Comparison of ENCODE assay signal across 20 cellular contexts in genomic region chr9:72789915-72790314, GRCh38.
DNase-seq lines count a peak whose midpoint lies in the region; ATAC-seq, FAIRE-seq and TF ChIP-seq lines count a peak whose summit lies in the region.
"Had no signal": no experiment of that assay in that cellular context is flagged by ENCODE, and none has a peak within 500 bp of the region (broad histone marks: within the 10 kb centered on the region; RNA-seq: fewer than 3 reads in every experiment).

No MANE protein-coding gene starts in this region.

- no peak overlapping the region for H4K8ac ChIP-seq in H9 (replicated peaks; ENCODE audit: insufficient read length, low read depth, low read length)

- no peaks in the 10 kb centered on the region for H3K4me1 Mint-ChIP-seq in GM23338
- no peaks in the 10 kb centered on the region for H3K4me1 Mint-ChIP-seq in stimulated activated naive B cell treated with anti-CD40 and anti-IgM and Interleukin-4, amounts not matched to agents 10 μg/mL and 1 μg/mL and 100 μg/mL, for 72 hours
- peaks cover 7 to 8% of the 10 kb centered on the region in 2 experiments; a peak in 2 of 4 replicates for H3K4me1 Mint-ChIP-seq in H9

- H3K4me3 Mint-ChIP-seq in GM23338 (no peak overlapping the region), H9 (no peak overlapping the region)
- no peak overlapping the region for H3K4me3 Mint-ChIP-seq in stimulated activated naive B cell treated with anti-CD40 and anti-IgM and Interleukin-4, amounts not matched to agents 10 μg/mL and 1 μg/mL and 100 μg/mL, for 72 hours
- H3K4me3 Mint-ChIP-seq: CD4-positive, alpha-beta T cell had no signal

- dilution Hi-C loops in keratinocyte (cut with MboI; ENCODE audit: extremely low pct_ligation_motif_present, low sequenced_read_pairs): no loop called here

- intact Hi-C loops in K562 (cut with micrococcal nuclease): no loop called here
- intact Hi-C loops in testis (cut with DNase I; ENCODE audit: low total_unique reads): no loop called here

- H3K36me3 Mint-ChIP-seq in GM23338 (ENCODE audit: low read depth) (peaks cover 6% of the 10 kb centered on the region; the same call in 2 of the 3 replicates), H9 (ENCODE audit: insufficient read depth in 1 of 3, low read depth in 3 of 3) (peaks cover 0 to 21% (median 16%) of the 10 kb centered on the region in 3 experiments; a peak in 5 of 7 replicates)
- H3K36me3 Mint-ChIP-seq in stimulated activated naive B cell treated with anti-CD40 and anti-IgM and Interleukin-4, amounts not matched to agents 10 μg/mL and 1 μg/mL and 100 μg/mL, for 72 hours: peaks cover 0 to 3% of the 10 kb centered on the region in 2 donors

- in situ Hi-C loops in K562 (cut with MboI): no loop called here

- no peak overlapping the region for H2BK20ac ChIP-seq in H9 (ENCODE audit: low read depth, low read length, poor library complexity, severe bottlenecking)

- H3K9me1 ChIP-seq in K562 (ENCODE audit: control insufficient read depth, insufficient read depth, low read length) (no peaks in the 10 kb centered on the region), keratinocyte (ENCODE audit: control insufficient read depth, extremely low read depth, insufficient read depth, low read length) (no peaks in the 10 kb centered on the region)

- TF ChIP-seq POLR2A in A549 (IDR thresholded peaks at IDR 0.05; ENCODE audit: low read length) (no peak), K562 (conservative IDR thresholded peaks at IDR 0.05) (no peak), testis (IDR thresholded peaks at IDR 0.05) (no peak)

- H3K9me2 ChIP-seq in GM23338 (ENCODE audit: insufficient read depth): peaks cover 5% of the 10 kb centered on the region

- no peak overlapping the region for H3K56ac ChIP-seq in H9 (ENCODE audit: insufficient read length, low read depth, low read length)

- CTCF ChIA-PET in A549 (lab: Yijun Ruan, JAX): no interaction called here
- CTCF ChIA-PET in K562 (lab: Yijun Ruan, JAX; ENCODE audit: low intra/inter-chr PET ratio): no interaction called here

- H2BK12ac ChIP-seq in H9 (ENCODE audit: insufficient read length, low read depth, low read length): no peak overlapping the region

- no peak overlapping the region for H4K5ac ChIP-seq in H9 (ENCODE audit: insufficient read length, low read depth, low read length)

- H2AFZ ChIP-seq in GM23338: peak overlapping the region; percentile 40
- no peak overlapping the region for H2AFZ ChIP-seq in K562 (ENCODE audit: low read depth, low read length)
- peak overlapping the region; percentile 91 for H2AFZ ChIP-seq in keratinocyte (ENCODE audit: control insufficient read depth, low read length)
- H2AFZ ChIP-seq in H9 (ENCODE audit: low read length): no peak overlapping the region

- H3K9me3 ChIP-seq in A549 (no peaks in the 10 kb centered on the region), K562 (replicated peaks; ENCODE audit: control insufficient read depth, insufficient read depth, low read depth, low read length) (no peaks in the 10 kb centered on the region), keratinocyte (ENCODE audit: control insufficient read depth, low read depth, low read length) (no peaks in the 10 kb centered on the region), testis (no peaks in the 10 kb centered on the region), H9 (ENCODE audit: control insufficient read depth, low read depth, low read length) (no peaks in the 10 kb centered on the region)
- H3K9me3 ChIP-seq: Caco-2, HAP-1 had no signal

- H3K79me1 ChIP-seq in H9 (ENCODE audit: insufficient read depth, low read depth, low read length, poor library complexity, severe bottlenecking): no peaks in the 10 kb centered on the region

- H3K27ac ChIP-seq in A549: no peak overlapping the region
- no peak overlapping the region for H3K27ac ChIP-seq in GM23338 (ENCODE audit: low read depth)
- no peak overlapping the region for H3K27ac ChIP-seq in K562 (ENCODE audit: extremely low read depth, low read depth, low read length)
- H3K27ac ChIP-seq in keratinocyte (ENCODE audit: control insufficient read depth, insufficient read depth, low read length): no peak overlapping the region
- no peak overlapping the region for H3K27ac ChIP-seq in testis
- H3K27ac ChIP-seq in H9 (ENCODE audit: insufficient read length, low read depth, low read length): no peak overlapping the region
- H3K27ac ChIP-seq: C4-2B, KMS-11 had no signal

- H3K4ac ChIP-seq in H9 (ENCODE audit: low read depth, low read length): no peak overlapping the region

- H3K9ac ChIP-seq in K562 (ENCODE audit: insufficient read depth in 1 of 2, low read depth in 2 of 2, low read length in 2 of 2): no peak overlapping the region
- no peak overlapping the region for H3K9ac ChIP-seq in keratinocyte (ENCODE audit: control insufficient read depth, extremely low read depth, insufficient read depth, low read length)
- H3K9ac ChIP-seq in H9 (ENCODE audit: extremely low read depth, insufficient read length, low read length): no peak overlapping the region
- H3K9ac ChIP-seq: KMS-11 had no signal

- TF ChIP-seq EP300 in A549 (IDR thresholded peaks at IDR 0.05) (no peak), K562 (IDR thresholded peaks at IDR 0.05; ENCODE audit: low read length) (no peak)

- POLR2A ChIA-PET in A549 (lab: Yijun Ruan, JAX) (no interaction called here), K562 (lab: Yijun Ruan, JAX) (no interaction called here)

- H4K20me1 ChIP-seq in GM23338 (replicated peaks; ENCODE audit: insufficient read depth) (no peaks in the 10 kb centered on the region), K562 (replicated peaks; ENCODE audit: control insufficient read depth, insufficient read depth, low read length) (no peaks in the 10 kb centered on the region), keratinocyte (ENCODE audit: control insufficient read depth, extremely low read depth, insufficient read depth, low read length) (no peaks in the 10 kb centered on the region), H9 (ENCODE audit: control insufficient read depth, insufficient read depth, insufficient read length) (no peaks in the 10 kb centered on the region)

- no peak overlapping the region for H2BK5ac ChIP-seq in H9 (ENCODE audit: insufficient read length, low read length)

- TF ChIP-seq CTCF in A549 (IDR thresholded peaks at IDR 0.05): no peak
- no peak for TF ChIP-seq CTCF in GM23338 (conservative IDR thresholded peaks at IDR 0.05; ENCODE audit: low read depth in 2 of 2)
- no peak for TF ChIP-seq CTCF in K562 (IDR thresholded peaks at IDR 0.05 in 2 of 3, conservative IDR thresholded peaks at IDR 0.05 in 1 of 3; ENCODE audit: insufficient read depth in 2 of 3, low read depth in 1 of 3, low read length in 3 of 3)
- no peak for TF ChIP-seq CTCF in keratinocyte (optimal IDR thresholded peaks at IDR 0.05 in 1 of 3, IDR thresholded peaks at IDR 0.05 in 1 of 3, conservative IDR thresholded peaks at IDR 0.05 in 1 of 3; ENCODE audit: extremely low read depth in 1 of 3, insufficient read depth in 2 of 3, low read length in 3 of 3)
- no peak for TF ChIP-seq CTCF in testis (IDR thresholded peaks at IDR 0.05)
- no peak for TF ChIP-seq CTCF in H9 (conservative IDR thresholded peaks at IDR 0.05)

- DNase-seq in A549 (ENCODE audit: low read depth in 1 of 2, low spot score in 1 of 2) (no peak), GM23338 (ENCODE audit: low spot score) (no peak), K562 (ENCODE audit: extremely low read depth in 1 of 4, low spot score in 3 of 4) (no peak), keratinocyte (ENCODE audit: low read depth, low spot score) (no peak), testis (no peak), H9 (no peak)
- DNase-seq in stimulated activated naive B cell treated with anti-CD40 and anti-IgM and Interleukin-4, amounts not matched to agents 10 μg/mL and 1 μg/mL and 100 μg/mL, for 72 hours: no peak
- DNase-seq: ACHN; AML-193; Caco-2; CD4-positive, alpha-beta T cell; GOT3 had no signal

- no peak for TF ChIP-seq RAD21 in A549 (conservative IDR thresholded peaks at IDR 0.05 in 1 of 2, IDR thresholded peaks at IDR 0.05 in 1 of 2)
- TF ChIP-seq RAD21 in K562 (CRISPR knock-in tag; conservative IDR thresholded peaks at IDR 0.05 in 1 of 2, IDR thresholded peaks at IDR 0.05 in 1 of 2): no peak

- H3K27me3 Mint-ChIP-seq in GM23338 (ENCODE audit: insufficient read depth, low read depth, poor library complexity) (no peaks in the 10 kb centered on the region), H9 (ENCODE audit: low read depth) (no peaks in the 10 kb centered on the region)
- peaks cover 6 to 7% of the 10 kb centered on the region in 2 donors for H3K27me3 Mint-ChIP-seq in stimulated activated naive B cell treated with anti-CD40 and anti-IgM and Interleukin-4, amounts not matched to agents 10 μg/mL and 1 μg/mL and 100 μg/mL, for 72 hours
- H3K27me3 Mint-ChIP-seq: CD4-positive, alpha-beta T cell had no signal

- WGBS in A549 (ENCODE audit: missing lambda C conversion rate): 83% methylated on average over 3 of the region's 3 CpGs
- WGBS in K562 (ENCODE audit: insufficient coverage, low coverage, missing lambda C conversion rate): 0% methylated on average over 3 of the region's 3 CpGs
- WGBS in testis, 2 donors: 93 to 95% methylated on average over 3 of the region's 3 CpGs
- no CpG with 5 or more reads among the region's 3 CpGs for WGBS in H9 (ENCODE audit: extremely low coverage, insufficient read length, low lambda C conversion rate)

- H3K23me2 ChIP-seq in H9 (ENCODE audit: insufficient read length, low read depth, low read length, poor library complexity, severe bottlenecking): no peaks in the 10 kb centered on the region

- no peak overlapping the region for H3K4me3 ChIP-seq in A549
- H3K4me3 ChIP-seq in GM23338: no peak overlapping the region
- H3K4me3 ChIP-seq in K562: no peak overlapping the region
- no peak overlapping the region for H3K4me3 ChIP-seq in keratinocyte (ENCODE audit: control insufficient read depth in 2 of 3, extremely low read depth in 1 of 3, insufficient read depth in 2 of 3, low read depth in 1 of 3, low read length in 3 of 3)
- no peak overlapping the region for H3K4me3 ChIP-seq in testis
- H3K4me3 ChIP-seq: HAP-1 had no signal

- ATAC-seq in A549 (no peak), GM23338 (no peak), K562 (no peak), HG03565 (IDR thresholded peaks at IDR 0.05; ENCODE audit: unreplicated experiment) (no peak)
- ATAC-seq in stimulated activated naive B cell treated with anti-CD40 and anti-IgM and Interleukin-4, amounts not matched to agents 10 μg/mL and 1 μg/mL and 100 μg/mL, for 72 hours (replicated peaks): no peak

- no peak overlapping the region for H2BK15ac ChIP-seq in H9 (ENCODE audit: low read depth, low read length)

- H3K14ac ChIP-seq in H9 (ENCODE audit: insufficient read depth, low read length): no peak overlapping the region

- no peak overlapping the region for H3K18ac ChIP-seq in H9 (ENCODE audit: insufficient read length, low read depth, low read length)

- peaks cover 18% of the 10 kb centered on the region for H3K4me1 ChIP-seq in A549
- H3K4me1 ChIP-seq in GM23338 (ENCODE audit: insufficient read depth): no peaks in the 10 kb centered on the region
- no peaks in the 10 kb centered on the region for H3K4me1 ChIP-seq in K562 (replicated peaks in 1 of 2; ENCODE audit: control insufficient read depth in 2 of 2, insufficient read depth in 2 of 2, low read length in 2 of 2)
- H3K4me1 ChIP-seq in keratinocyte (ENCODE audit: control insufficient read depth, extremely low read depth, insufficient read depth, low read length): peaks cover 4% of the 10 kb centered on the region
- no peaks in the 10 kb centered on the region for H3K4me1 ChIP-seq in testis
- H3K4me1 ChIP-seq in H9 (ENCODE audit: insufficient read depth, low read length): no peaks in the 10 kb centered on the region
- H3K4me1 ChIP-seq: Caco-2 had no signal

- H3K27ac Mint-ChIP-seq in GM23338 (no peak overlapping the region), H9 (0 out of 7 replicates have a peak overlapping the region, but pooled peaks of 1 of the 3 experiments have one; percentile 58)
- no peak overlapping the region for H3K27ac Mint-ChIP-seq in stimulated activated naive B cell treated with anti-CD40 and anti-IgM and Interleukin-4, amounts not matched to agents 10 μg/mL and 1 μg/mL and 100 μg/mL, for 72 hours
- H3K27ac Mint-ChIP-seq: CD4-positive, alpha-beta T cell had no signal

- no peaks in the 10 kb centered on the region for H3K36me3 ChIP-seq in GM23338 (ENCODE audit: insufficient read depth)
- H3K36me3 ChIP-seq in K562 (ENCODE audit: control insufficient read depth, insufficient read depth, low read length): no peaks in the 10 kb centered on the region
- H3K36me3 ChIP-seq in keratinocyte (ENCODE audit: control insufficient read depth in 2 of 2, extremely low read depth in 1 of 2, insufficient read depth in 2 of 2, low read length in 2 of 2): no peaks in the 10 kb centered on the region
- no peaks in the 10 kb centered on the region for H3K36me3 ChIP-seq in testis (ENCODE audit: low read depth, missing control alignments)
- H3K36me3 ChIP-seq: HAP-1 had no signal

- H3T11ph ChIP-seq in H9 (ENCODE audit: low read length): no peak overlapping the region

- H3K4me2 ChIP-seq in A549 (no peak overlapping the region), GM23338 (no peak overlapping the region), K562 (ENCODE audit: insufficient read depth, low read length) (no peak overlapping the region), keratinocyte (ENCODE audit: control insufficient read depth, extremely low read depth, insufficient read depth, low read depth, low read length) (no peak overlapping the region), H9 (ENCODE audit: insufficient read depth, insufficient read length, low read length) (no peak overlapping the region)
- H3K4me2 ChIP-seq: KMS-11 had no signal

- H3K23ac ChIP-seq in H9 (ENCODE audit: insufficient read length, low read depth, low read length): no peak overlapping the region

- H4K91ac ChIP-seq in H9 (ENCODE audit: insufficient read length, low read depth, low read length): no peak overlapping the region

- peak; percentile 67 for FAIRE-seq in A549 (lab: Jason Lieb, UNC)
- FAIRE-seq in K562 (lab: Jason Lieb, UNC): no peak
- FAIRE-seq in keratinocyte (lab: Jason Lieb, UNC): no peak
- FAIRE-seq: D721Med, G401.6, GM12892, GM18507 had no signal

- H3K27me3 ChIP-seq in GM23338 (ENCODE audit: insufficient read depth) (no peaks in the 10 kb centered on the region), K562 (ENCODE audit: control insufficient read depth in 2 of 2, insufficient read depth in 2 of 2, low read length in 2 of 2) (no peaks in the 10 kb centered on the region; a peak in 1 of 5 replicates), keratinocyte (ENCODE audit: control insufficient read depth, extremely low read depth, insufficient read depth, low read length) (no peaks in the 10 kb centered on the region), testis (no peaks in the 10 kb centered on the region), H9 (ENCODE audit: insufficient read depth, low read length) (no peaks in the 10 kb centered on the region)

- H3K79me2 ChIP-seq in GM23338 (replicated peaks; ENCODE audit: insufficient read depth): no peaks in the 10 kb centered on the region
- no peaks in the 10 kb centered on the region for H3K79me2 ChIP-seq in K562 (ENCODE audit: control insufficient read depth, insufficient read depth, low read length)
- H3K79me2 ChIP-seq in keratinocyte (ENCODE audit: control insufficient read depth, insufficient read depth, low read length): no peaks in the 10 kb centered on the region
- H3K79me2 ChIP-seq in H9 (ENCODE audit: insufficient read depth, low read length): no peaks in the 10 kb centered on the region

- no peaks in the 10 kb centered on the region for H3F3A ChIP-seq in GM23338 (replicated peaks; ENCODE audit: low read depth)

- no peak overlapping the region for H2BK120ac ChIP-seq in H9 (ENCODE audit: low read depth, low read length, poor library complexity, severe bottlenecking)

- H3K9me3 Mint-ChIP-seq in GM23338 (peaks cover 2% of the 10 kb centered on the region; the same call in 1 of the 3 replicates), H9 (peaks cover 0 to 8% of the 10 kb centered on the region in 2 experiments; a peak in 2 of 5 replicates)
- peaks cover 0 to 2% of the 10 kb centered on the region in 2 donors for H3K9me3 Mint-ChIP-seq in stimulated activated naive B cell treated with anti-CD40 and anti-IgM and Interleukin-4, amounts not matched to agents 10 μg/mL and 1 μg/mL and 100 μg/mL, for 72 hours

- BruUV-seq in K562 (replicated peaks; lab: Mats Ljungman, UMichigan): no TSS peak

- H2AK5ac ChIP-seq in H9 (ENCODE audit: insufficient read length, low read length): no peak overlapping the region

Comparison
In these comparisons a context has a peak if more than half of its experiments do, and no peak if none do; other contexts are left out.
1. H2AFZ ChIP-seq: peak in GM23338 (single experiment) and keratinocyte (single experiment); none in K562 (single experiment) and H9 (single experiment).